In genomic region chr9:37902804-37903580, GRCh38 we compare ENCODE assay signal across 8 cellular contexts. TPM values are rescaled to one million over a fixed set of nuclear protein-coding genes. Genes with fewer than 3 reads are reported as not detected.
DNase-seq lines count a peak whose midpoint lies in the region; ATAC-seq and TF ChIP-seq lines count a peak whose summit lies in the region.

No MANE protein-coding gene starts in this region.

- DNase-seq in heart left ventricle (no peak), cardiac septum (ENCODE audit: low spot score) (no peak), esophagus muscularis mucosa (ENCODE audit: extremely low spot score) (no peak), anterior cingulate cortex (lab: John Stamatoyannopoulos, UW) (no peak), GM13976 (ENCODE audit: low spot score) (no peak)

- intact Hi-C loops in heart left ventricle (cut with DNase I) (loop anchor here in 4 of 10 donors (2.0 to 10.0 kb wide), 5 partner anchors 148 to 492 kb away; partner anchors contain the start of gene ALDH1B1 (in 2 of the 4)), cardiac septum (cut with DNase I) (loop anchor here (10.0 kb wide), 1 partner anchor 418 kb away; the partner anchor contains the start of gene POLR1E), esophagus muscularis mucosa (cut with DNase I) (no loop called here)

- TF ChIP-seq POLR2A in heart left ventricle (IDR thresholded peaks at IDR 0.05): no peak
- TF ChIP-seq POLR2A in esophagus muscularis mucosa (IDR thresholded peaks at IDR 0.05; ENCODE audit: low read depth): no peak

- H3K27me3 ChIP-seq in heart left ventricle (no peaks in the 10 kb centered on the region), esophagus muscularis mucosa (no peaks in the 10 kb centered on the region), neutrophil (no peaks in the 10 kb centered on the region)

- no peak for TF ChIP-seq CTCF in heart left ventricle (IDR thresholded peaks at IDR 0.05)
- no peak for TF ChIP-seq CTCF in esophagus muscularis mucosa (IDR thresholded peaks at IDR 0.05)
- no peak for TF ChIP-seq CTCF in neutrophil (IDR thresholded peaks at IDR 0.05)
- TF ChIP-seq CTCF in GM13976 (IDR thresholded peaks at IDR 0.05; ENCODE audit: borderline replicate concordance, control extremely low read depth, extremely low read depth, insufficient read depth, missing control alignments): no peak

- WGBS in heart left ventricle, 4 donors: 8 to 13% (median 11%) methylated on average over 14 of the region's 14 CpGs
- WGBS in esophagus muscularis mucosa: 14% methylated on average over 11 of the region's 14 CpGs

- peaks cover 0 to 27% (median 21%) of the 10 kb centered on the region in 12 donors for H3K4me1 ChIP-seq in heart left ventricle
- H3K4me1 ChIP-seq in esophagus muscularis mucosa: peaks cover 17 to 40% (median 31%) of the 10 kb centered on the region in 4 donors
- H3K4me1 ChIP-seq in neutrophil (ENCODE audit: control insufficient read depth in 1 of 2, insufficient read depth in 1 of 2, low read depth in 1 of 2, low read length in 1 of 2): peaks cover 44 to 59% of the 10 kb centered on the region in 2 experiments

- TF ChIP-seq EP300 in esophagus muscularis mucosa (IDR thresholded peaks at IDR 0.05): no peak

- H3K4me3 ChIP-seq in heart left ventricle (peak overlapping the region; percentile 71 to 99 (median 93)), esophagus muscularis mucosa (peak overlapping the region; percentile 74 to 98 (median 94)), neutrophil (ENCODE audit: low read depth in 1 of 2, low read length in 1 of 2) (peak overlapping the region; percentile 85 to 91)

- ATAC-seq in heart left ventricle (peak in 1 of 4 donors; percentile 2), HG03045 (IDR thresholded peaks at IDR 0.05; ENCODE audit: unreplicated experiment) (peak; percentile 3), SK-N-SH treated with all-trans-retinoic acid at 6 μM for 48 hours (peak; percentile 44)

- in situ Hi-C loops in GM13976 (cut with MboI; ENCODE audit: low sequenced_read_pairs, unreplicated experiment): loop anchor here (10.0 kb wide), 1 partner anchor 462 kb away; no protein-coding TSS in a partner anchor

- peak overlapping the region in 10 of 12 donors; percentile 43 to 96 (median 88) for H3K27ac ChIP-seq in heart left ventricle
- peak overlapping the region; percentile 82 to 93 (median 91) for H3K27ac ChIP-seq in esophagus muscularis mucosa (replicated peaks in 1 of 4)
- peak overlapping the region; percentile 91 for H3K27ac ChIP-seq in neutrophil

- H3K9me3 ChIP-seq in heart left ventricle (no peaks in the 10 kb centered on the region), esophagus muscularis mucosa (no peaks in the 10 kb centered on the region), neutrophil (no peaks in the 10 kb centered on the region)

- H3K36me3 ChIP-seq in heart left ventricle (peaks cover 0 to 22% (median 17%) of the 10 kb centered on the region in 9 donors), esophagus muscularis mucosa (peaks cover 16 to 24% (median 17%) of the 10 kb centered on the region in 4 donors), neutrophil (peaks cover 7% of the 10 kb centered on the region)

TF ChIP-seq in SK-N-SH treated with all-trans-retinoic acid at 6 μM for 48 hours, 23 proteins besides CTCF, POLR2A, EP300 and RAD21:
- TF ChIP-seq ESRRG (CRISPR knock-in tag; IDR thresholded peaks at IDR 0.05) (no peak), RARB (CRISPR knock-in tag; IDR thresholded peaks at IDR 0.05) (no peak), BACH2 (CRISPR knock-in tag; IDR thresholded peaks at IDR 0.05; ENCODE audit: borderline replicate concordance) (no peak), TCF4 (CRISPR knock-in tag; IDR thresholded peaks at IDR 0.05; ENCODE audit: borderline replicate concordance) (no peak), ZFP3 (CRISPR knock-in tag; IDR thresholded peaks at IDR 0.05) (no peak), ARNTL (CRISPR knock-in tag; IDR thresholded peaks at IDR 0.05; ENCODE audit: borderline replicate concordance, low read depth) (no peak), TOX (CRISPR knock-in tag; IDR thresholded peaks at IDR 0.05; ENCODE audit: borderline replicate concordance) (no peak), POU6F1 (CRISPR knock-in tag; IDR thresholded peaks at IDR 0.05; ENCODE audit: borderline replicate concordance, low read depth) (no peak), PPARA (CRISPR knock-in tag; IDR thresholded peaks at IDR 0.05; ENCODE audit: borderline replicate concordance) (no peak)

RNA-seq across cellular contexts. Expression of gene SLC25A51, which starts 0.9 kb away (rescaled TPM):
- total RNA-seq in heart left ventricle: 10 to 100 TPM; 18.9 to 27.6 (median 22.9) TPM
- polyA plus RNA-seq in heart left ventricle: 10 to 100 TPM in 1 of 2 donors, 1 to 10 TPM in 1; 8.6 to 16.1 TPM
- 29.0 TPM for total RNA-seq in cardiac septum
- total RNA-seq in esophagus muscularis mucosa: 10 to 100 TPM; 29.0 to 41.9 (median 39.3) TPM
